In genomic region chr18:10444314-10445006, GRCh38 we compare ENCODE assay signal across 25 cellular contexts. TPM values are rescaled to one million over a fixed set of nuclear protein-coding genes. Genes with fewer than 3 reads are reported as not detected.
DNase-seq lines count a peak whose midpoint lies in the region; ATAC-seq and TF ChIP-seq lines count a peak whose summit lies in the region.
"Had no signal": no experiment of that assay in that cellular context is flagged by ENCODE, and none has a peak within 500 bp of the region (broad histone marks: within the 10 kb centered on the region; RNA-seq: fewer than 3 reads in every experiment).

No MANE protein-coding gene starts in this region.

- H2AFZ ChIP-seq in PC-9, result no peak overlapping the region

- peaks cover 11% of the 10 kb centered on the region for H3K27me3 Mint-ChIP-seq in progenitor cell of endocrine pancreas

- no peak overlapping the region for H3K56ac ChIP-seq in mesendoderm (ENCODE audit: low read length)

- peak overlapping the region; percentile 27 for H3K27ac Mint-ChIP-seq in progenitor cell of endocrine pancreas
- H3K27ac Mint-ChIP-seq: H9, T-cell had no signal

- peak; percentile 49 for DNase-seq in NCI-H748 (lab: John Stamatoyannopoulos, UW; ENCODE audit: unreplicated experiment)
- no peak for DNase-seq in NCI-H748 treated with DMSO at 0.1 percent for 48 hours (lab: John Stamatoyannopoulos, UW)
- peak in 1 of 2 experiments; percentile 70 for DNase-seq in PC-9
- DNase-seq in progenitor cell of endocrine pancreas (ENCODE audit: low spot score, unreplicated experiment), result no peak
- DNase-seq in mesendoderm, result no peak
- no peak for DNase-seq in SHP77 (lab: John Stamatoyannopoulos, UW)
- DNase-seq in stimulated activated CD4-positive, alpha-beta T cell treated with anti-CD3 and anti-CD28 coated beads, Interleukin-2, amount 100 ng/mL, for 24 hours, result no peak
- DNase-seq: GDM1, H9, MV-4-11, NCI-H1105 treated with DMSO at 0.1 percent for 48 hours, NCI-H1694 treated with DMSO at 0.1 percent for 48 hours, NCI-H2081 treated with DMSO at 0.1 percent for 48 hours, NCI-H2171 treated with DMSO at 0.1 percent for 48 hours, NCI-H524 treated with DMSO at 0.1 percent for 48 hours, SIG-M5, T-cell had no signal

- H3K4me3 ChIP-seq in PC-9 (no peak overlapping the region), mesendoderm (ENCODE audit: low read length) (no peak overlapping the region)
- H3K4me3 ChIP-seq: BLaER1 treated with 17β-estradiol and CSF1 and Interleukin-3, amounts not matched to agents 10 nM and 100 nM had no signal

- H3K9ac ChIP-seq in mesendoderm (ENCODE audit: low read length), result no peak overlapping the region
- H3K9ac ChIP-seq: BLaER1 treated with 17β-estradiol and CSF1 and Interleukin-3, amounts not matched to agents 10 nM and 100 nM; KMS-11 had no signal

- no peak overlapping the region for H2AK5ac ChIP-seq in mesendoderm (ENCODE audit: low read length)

- H3K9me2 ChIP-seq in PC-9 (ENCODE audit: insufficient read depth), result no peaks in the 10 kb centered on the region

- H3K4me1 ChIP-seq in PC-9 (replicated peaks; ENCODE audit: insufficient read depth) (peaks cover 14% of the 10 kb centered on the region), mesendoderm (ENCODE audit: control insufficient read depth, low read depth, low read length) (no peaks in the 10 kb centered on the region)

- no peak overlapping the region for H2BK15ac ChIP-seq in mesendoderm (replicated peaks; ENCODE audit: low read depth)

- H3K4ac ChIP-seq in mesendoderm (ENCODE audit: low read depth, low read length), result no peak overlapping the region

- no peak overlapping the region for H3K23ac ChIP-seq in mesendoderm (ENCODE audit: low read length)

- TF ChIP-seq CTCF in PC-9 (conservative IDR thresholded peaks at IDR 0.05), result no peak
- TF ChIP-seq CTCF in progenitor cell of endocrine pancreas (IDR thresholded peaks at IDR 0.05; ENCODE audit: unreplicated experiment), result no peak

- no peak for ATAC-seq in HG02623 (IDR thresholded peaks at IDR 0.05; ENCODE audit: unreplicated experiment)
- ATAC-seq: SK-N-SH treated with all-trans-retinoic acid at 6 μM for 48 hours, T-cell had no signal

- H3K4me2 ChIP-seq in PC-9 (peak overlapping the region; percentile 12), mesendoderm (ENCODE audit: low read length) (no peak overlapping the region)
- H3K4me2 ChIP-seq: KMS-11 had no signal

- H4K8ac ChIP-seq in mesendoderm (ENCODE audit: low read depth, low read length), result no peak overlapping the region

- no peaks in the 10 kb centered on the region for H3K36me3 Mint-ChIP-seq in progenitor cell of endocrine pancreas (ENCODE audit: insufficient read depth)
- H3K36me3 Mint-ChIP-seq: T-cell had no signal

- H2BK120ac ChIP-seq in mesendoderm (ENCODE audit: low read depth, low read length), result no peak overlapping the region

- H2BK5ac ChIP-seq in mesendoderm (ENCODE audit: low read length), result no peak overlapping the region

- no peak overlapping the region for H3K4me3 Mint-ChIP-seq in progenitor cell of endocrine pancreas (ENCODE audit: low read depth)
- H3K4me3 Mint-ChIP-seq: H9, T-cell had no signal

- no peak overlapping the region for H4K5ac ChIP-seq in mesendoderm (ENCODE audit: low read length)

- H3K4me1 Mint-ChIP-seq in progenitor cell of endocrine pancreas (ENCODE audit: low read depth), result peaks cover 18% of the 10 kb centered on the region
- H3K4me1 Mint-ChIP-seq: T-cell had no signal

- POLR2A ChIA-PET in PC-9 (lab: Charles Lee; ENCODE audit: unreplicated experiment), result no interaction called here

- H3K9me3 Mint-ChIP-seq in progenitor cell of endocrine pancreas (ENCODE audit: low read depth), result no peaks in the 10 kb centered on the region
- H3K9me3 Mint-ChIP-seq: H9, T-cell had no signal

- no peaks in the 10 kb centered on the region for H3K27me3 ChIP-seq in PC-9 (ENCODE audit: insufficient read depth, low read depth)
- no peaks in the 10 kb centered on the region for H3K27me3 ChIP-seq in mesendoderm (ENCODE audit: insufficient read depth, low read length, poor library complexity)
- H3K27me3 ChIP-seq: BLaER1 treated with 17β-estradiol and CSF1 and Interleukin-3, amounts not matched to agents 10 nM and 100 nM had no signal

- no peaks in the 10 kb centered on the region for H3K79me2 ChIP-seq in PC-9 (ENCODE audit: low read depth)
- no peaks in the 10 kb centered on the region for H3K79me2 ChIP-seq in mesendoderm (ENCODE audit: control insufficient read depth, insufficient read depth, low read length)

- H3K27ac ChIP-seq in PC-9 (no peak overlapping the region), mesendoderm (ENCODE audit: low read depth, low read length) (no peak overlapping the region)
- H3K27ac ChIP-seq: 22Rv1; BLaER1 treated with 17β-estradiol and CSF1 and Interleukin-3, amounts not matched to agents 10 nM and 100 nM; HL-60; KMS-11; RWPE1 had no signal

- no TSS peak for BruUV-seq in PC-9 (replicated peaks; lab: Mats Ljungman, UMichigan)

- H3K36me3 ChIP-seq in PC-9 (ENCODE audit: low read depth) (no peaks in the 10 kb centered on the region), mesendoderm (ENCODE audit: control insufficient read depth, insufficient read depth, low read length) (no peaks in the 10 kb centered on the region)
- H3K36me3 ChIP-seq: BLaER1 treated with 17β-estradiol and CSF1 and Interleukin-3, amounts not matched to agents 10 nM and 100 nM had no signal

- intact Hi-C loops in PC-9 (cut with micrococcal nuclease; ENCODE audit: unreplicated experiment), result no loop called here

- no peaks in the 10 kb centered on the region for H3K79me1 ChIP-seq in mesendoderm (ENCODE audit: low read length)

- no peak overlapping the region for H3K18ac ChIP-seq in mesendoderm (ENCODE audit: low read length)

- no peaks in the 10 kb centered on the region for H4K20me1 ChIP-seq in PC-9 (ENCODE audit: insufficient read depth)
- H4K20me1 ChIP-seq: BLaER1 treated with 17β-estradiol and CSF1 and Interleukin-3, amounts not matched to agents 10 nM and 100 nM had no signal

- no CpG with 5 or more reads among the region's 9 CpGs for WGBS in mesendoderm (ENCODE audit: extremely low coverage, insufficient coverage, low lambda C conversion rate)

- CTCF ChIA-PET in PC-9 (lab: Charles Lee), result no interaction called here

- H3K9me3 ChIP-seq in PC-9 (ENCODE audit: insufficient read depth, low read depth), result no peaks in the 10 kb centered on the region
- H3K9me3 ChIP-seq: BLaER1 treated with 17β-estradiol and CSF1 and Interleukin-3, amounts not matched to agents 10 nM and 100 nM had no signal

- H3F3A ChIP-seq in PC-9 (ENCODE audit: insufficient read depth, low read depth), result no peaks in the 10 kb centered on the region

RNA-seq across cellular contexts. Expression of gene APCDD1, which starts 10.0 kb away (rescaled TPM):
- not detected in 2 replicates for total RNA-seq in PC-9 (2021)
- total RNA-seq in progenitor cell of endocrine pancreas, result 9.7 and 10.9 TPM in 2 replicates
- 34.5 TPM for polyA plus RNA-seq in mesendoderm (2013, experiment 1 of 2)
- polyA plus RNA-seq in mesendoderm (2013, experiment 2 of 2), result 34.9 TPM
- total RNA-seq: HT-29 had no signal

Comparison
In these comparisons a context has a peak if more than half of its experiments do, and no peak if none do; other contexts are left out.
1. RNA of gene APCDD1, which starts 10.0 kb away (total RNA-seq): 9.7 to 10.9 TPM in progenitor cell of endocrine pancreas; not detected in PC-9; every median in the first group is over 10 times any median in the second.